Comparison of ENCODE assay signal across 8 cellular contexts in the genomic region with DNA sequence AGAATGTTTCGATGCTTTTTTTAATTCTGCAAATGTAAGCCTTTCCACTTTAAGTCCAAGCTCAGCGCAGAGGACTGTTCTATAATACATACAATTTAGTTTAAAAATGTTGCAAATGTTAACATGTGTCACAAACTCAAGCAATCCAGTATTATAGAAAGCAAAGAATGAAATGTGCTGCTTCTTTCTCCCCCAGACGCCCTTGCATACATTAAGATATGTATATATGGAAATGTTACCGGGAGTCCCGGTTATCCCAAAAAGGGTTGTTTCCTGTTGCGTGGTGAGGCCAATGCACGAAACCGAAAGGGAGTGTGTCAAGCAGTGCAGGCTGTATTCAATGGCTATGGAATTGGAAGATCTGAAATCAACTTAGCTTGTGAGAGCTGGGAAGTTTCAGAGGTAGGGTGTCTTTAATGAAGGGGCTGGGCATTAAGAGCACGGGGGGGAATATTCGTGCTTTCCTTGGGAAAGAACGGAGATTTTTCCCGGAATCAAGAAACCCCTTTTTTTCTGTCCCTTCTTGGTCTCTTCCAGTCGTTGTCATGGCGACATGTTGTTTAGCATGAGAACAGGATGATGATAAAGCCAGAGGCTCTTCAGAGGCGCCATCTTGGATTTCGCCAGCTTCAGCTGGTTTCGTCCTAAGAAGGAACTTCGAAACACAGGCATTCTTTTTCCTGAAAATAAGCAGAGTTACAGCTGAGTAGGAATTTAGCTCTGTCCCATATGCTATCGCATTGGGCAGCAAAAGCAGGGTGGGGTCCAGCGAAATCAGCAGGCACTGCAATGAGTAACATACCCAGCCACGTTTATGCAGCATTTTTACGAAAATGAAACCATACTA. TPM values are rescaled to one million over a fixed set of nuclear protein-coding genes. Genes with fewer than 3 reads are reported as not detected.
A peak's percentile ranks its signal among the peaks of the same experiment; 100 is the strongest.
DNase-seq lines count a peak whose midpoint lies in the region; ATAC-seq, FAIRE-seq and TF ChIP-seq lines count a peak whose summit lies in the region.

No MANE protein-coding gene starts in this region.

- WGBS in H1 (ENCODE audit: extremely low coverage in 1 of 2, insufficient coverage in 1 of 2, insufficient read length in 1 of 2, insufficient replicate concordance in 2 of 2, low coverage in 1 of 2, low lambda C conversion rate in 2 of 2, missing lambda C conversion rate in 1 of 2), 2 experiments, result 6% methylated on average over 22 of the region's 22 CpGs; no CpG with 5 or more reads in 1 of the 2 experiments

- POLR2A ChIA-PET in H1 (lab: Charles Lee; ENCODE audit: partially characterized antibody), result interaction anchor here (0.7 to 5.0 kb wide), 31 partner anchors 10 to 270 kb away, joined by 3 to 47 read pairs (median 4); partner anchors contain the start of genes NQO2, RIPK1, SERPINB1 and SERPINB6

- H3K9me3 Mint-ChIP-seq in memory B cell, result no peaks in the 10 kb centered on the region

- no peak overlapping the region for H3K23ac ChIP-seq in H1 (ENCODE audit: insufficient read length)

- H3K79me2 ChIP-seq in H1 (ENCODE audit: control insufficient read depth in 1 of 2, insufficient read depth in 2 of 2, low read length in 2 of 2), result no peaks in the 10 kb centered on the region

- peak overlapping the region; percentile 82; the same call in 1 of the 2 replicates for H2AFZ ChIP-seq in H1 (ENCODE audit: low read length)

- peak overlapping the region; percentile 83 for H4K5ac ChIP-seq in H1 (ENCODE audit: insufficient read length, low read depth, low read length)

- H3K36me3 ChIP-seq in H1 (ENCODE audit: control insufficient read depth in 2 of 4, insufficient read depth in 4 of 4, low read length in 3 of 4), result no peaks in the 10 kb centered on the region

- no peak for TF ChIP-seq RAD21 in H1 (IDR thresholded peaks at IDR 0.05 in 1 of 2, conservative IDR thresholded peaks at IDR 0.05 in 1 of 2; ENCODE audit: low read depth in 2 of 2, low read length in 2 of 2)

- peak overlapping the region; percentile 99 for H3K27ac Mint-ChIP-seq in memory B cell

- DNase-seq in COLO668 (lab: John Stamatoyannopoulos, UW; ENCODE audit: unreplicated experiment) (peak; percentile 86), HT1080 (ENCODE audit: low read depth) (peak; percentile 91), NOMO-1 (lab: John Stamatoyannopoulos, UW; ENCODE audit: unreplicated experiment in 2 of 2) (peak; percentile 85 to 94), H1 (ENCODE audit: low read depth in 1 of 2, low spot score in 2 of 2) (peak; percentile 73 to 75), memory B cell (ENCODE audit: low spot score in 2 of 2) (peak; percentile 62 to 84)
- peak; percentile 60 to 66 for DNase-seq in activated CD8-positive, alpha-beta memory T cell treated with anti-CD3 and anti-CD28 coated beads for 4 hours (ENCODE audit: low read depth in 2 of 2)
- peak; percentile 34 for DNase-seq in stimulated activated CD8-positive, alpha-beta memory T cell treated with anti-CD3 and anti-CD28 coated beads, Interleukin-12 subunit alpha, Interleukin-12 subunit beta, amount 100 ng/mL, for 24 hours (ENCODE audit: extremely low read depth)

- H3K18ac ChIP-seq in H1 (ENCODE audit: extremely low read depth, low read length), result peak overlapping the region; percentile 96

- CTCF ChIA-PET in H1 (lab: Charles Lee; ENCODE audit: partially characterized antibody), result interaction anchor here (0.5 to 7.3 kb wide), 31 partner anchors 10 to 997 kb away, joined by 3 to 142 read pairs (median 4); partner anchors contain the start of genes MYLK4, NQO2, RIPK1 and SERPINB6

- peak; percentile 78 for FAIRE-seq in H1 (lab: Jason Lieb, UNC)

- H3K27ac ChIP-seq in H1 (ENCODE audit: low read depth, low read length), result peak overlapping the region; percentile 99

- peak overlapping the region; percentile 92 to 98 (median 96) for H3K9ac ChIP-seq in H1 (replicated peaks in 1 of 4; ENCODE audit: extremely low read depth in 1 of 4, low read depth in 3 of 4, low read length in 3 of 4)

- H3K4me1 ChIP-seq in H1 (replicated peaks in 1 of 4; ENCODE audit: control insufficient read depth in 3 of 4, insufficient read depth in 4 of 4, low read length in 3 of 4), result peaks cover 12 to 30% (median 16%) of the 10 kb centered on the region in 4 experiments

- peak overlapping the region; percentile 97; the same call in 1 of the 2 replicates for H4K8ac ChIP-seq in H1 (ENCODE audit: extremely low read depth, insufficient read depth, low read length)

- H3K9me3 ChIP-seq in H1 (ENCODE audit: insufficient read depth in 2 of 2, low read depth in 1 of 2, low read length in 1 of 2), result no peaks in the 10 kb centered on the region

- peak overlapping the region; percentile 67; the same call in 1 of the 2 replicates for H2BK15ac ChIP-seq in H1 (ENCODE audit: low read length)

- peak overlapping the region; percentile 56; the same call in 1 of the 2 replicates for H2BK20ac ChIP-seq in H1 (ENCODE audit: low read length)

- peak overlapping the region; percentile 41 for H2BK120ac ChIP-seq in H1 (replicated peaks; ENCODE audit: low read depth, low read length)

- peak in 1 of 2 experiments; percentile 98; a peak in 1 of 3 replicates for TF ChIP-seq EP300 in H1 (IDR thresholded peaks at IDR 0.05; ENCODE audit: borderline replicate concordance in 1 of 2, low read depth in 2 of 2, low read length in 2 of 2)

- peak overlapping the region; percentile 96 for H2BK5ac ChIP-seq in H1 (ENCODE audit: low read depth, low read length)

- H3K27me3 Mint-ChIP-seq in memory B cell, result no peaks in the 10 kb centered on the region

- TF ChIP-seq POLR2A in H1 (IDR thresholded peaks at IDR 0.05; ENCODE audit: control extremely low read depth in 1 of 2, low read depth in 2 of 2, low read length in 2 of 2), result peak; percentile 28 to 89

- no peak for TF ChIP-seq CTCF in H1 (IDR thresholded peaks at IDR 0.05; ENCODE audit: control extremely low read depth in 1 of 3, insufficient read depth in 1 of 3, low read depth in 1 of 3, low read length in 3 of 3)

- H2BK12ac ChIP-seq in H1 (ENCODE audit: low read depth, low read length), result peak overlapping the region; percentile 98

- H3K4ac ChIP-seq in H1 (replicated peaks; ENCODE audit: insufficient read length, low read depth, low read length), result peak overlapping the region; percentile 6

- no peaks in the 10 kb centered on the region for H3K79me1 ChIP-seq in H1 (ENCODE audit: low read depth, low read length)

- no peaks in the 10 kb centered on the region for H3K36me3 Mint-ChIP-seq in memory B cell

- ATAC-seq in GM21360 (IDR thresholded peaks at IDR 0.05; ENCODE audit: unreplicated experiment), result peak; percentile 63
- ATAC-seq in memory B cell (ENCODE audit: low read depth), result peak; percentile 75

- H3K27me3 ChIP-seq in H1 (replicated peaks in 1 of 4; ENCODE audit: control insufficient read depth in 3 of 4, extremely low read depth in 1 of 4, insufficient read depth in 3 of 4, low read length in 3 of 4), result no peaks in the 10 kb centered on the region

- H3K4me3 Mint-ChIP-seq in memory B cell, result peak overlapping the region; percentile 85

- peak overlapping the region; percentile 52 to 70 (median 62) for H3K4me3 ChIP-seq in H1 (ENCODE audit: extremely low read depth in 1 of 4, insufficient read depth in 2 of 4, low read depth in 3 of 4, low read length in 4 of 4)

- H2AK5ac ChIP-seq in H1 (ENCODE audit: low read depth, low read length), result peak overlapping the region; percentile 70; the same call in 1 of the 2 replicates

- peaks cover 4% of the 10 kb centered on the region for H3K23me2 ChIP-seq in H1 (ENCODE audit: low read depth, low read length)

- H3K4me2 ChIP-seq in H1 (ENCODE audit: insufficient read depth in 1 of 2, low read depth in 2 of 2, low read length in 2 of 2), result peak overlapping the region; percentile 79 to 88

- H3K14ac ChIP-seq in H1 (ENCODE audit: insufficient read length), result no peak overlapping the region

- no peaks in the 10 kb centered on the region for H4K20me1 ChIP-seq in H1 (replicated peaks in 1 of 2; ENCODE audit: control insufficient read depth in 1 of 2, insufficient read depth in 2 of 2, low read length in 2 of 2)

- H3K4me1 Mint-ChIP-seq in memory B cell, result peaks cover 15% of the 10 kb centered on the region

- H4K91ac ChIP-seq in H1 (replicated peaks; ENCODE audit: insufficient read length, low read length), result peak overlapping the region; percentile 59

- peak overlapping the region; percentile 90 for H3K56ac ChIP-seq in H1 (replicated peaks; ENCODE audit: insufficient read length, low read depth, low read length)

TF ChIP-seq in H1, 55 proteins besides CTCF, POLR2A, EP300 and RAD21 (continues in another document):
- TF ChIP-seq BCL11A (IDR thresholded peaks at IDR 0.05; ENCODE audit: low read depth in 2 of 2, low read length in 2 of 2) (no peak), RXRA (IDR thresholded peaks at IDR 0.05; ENCODE audit: insufficient read depth, low read depth, low read length) (no peak)
- TF ChIP-seq, protein P1, sequence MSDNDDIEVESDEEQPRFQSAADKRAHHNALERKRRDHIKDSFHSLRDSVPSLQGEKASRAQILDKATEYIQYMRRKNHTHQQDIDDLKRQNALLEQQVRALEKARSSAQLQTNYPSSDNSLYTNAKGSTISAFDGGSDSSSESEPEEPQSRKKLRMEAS (IDR thresholded peaks at IDR 0.05), result peak; percentile 37; the same call in 1 of the 2 replicates

RNA-seq across cellular contexts. Expression of gene NQO2, which starts 10.1 kb away (rescaled TPM):
- 11.2 and 12.5 TPM in 2 replicates for total RNA-seq in HT1080 (2014; rRNA removed; shearing (Covaris generic))
- polyA plus RNA-seq in HT1080 (2015; cell fraction: cytosol; rRNA removed), result 13.9 and 17.2 TPM in 2 replicates
- 8.6 and 10.4 TPM in 2 replicates for polyA plus RNA-seq in HT1080 (2015; cell fraction: nucleus; rRNA removed)
- total RNA-seq in H1 (2021; fragmentation: NEBNext Ultra II Directional; extraction: Animal tissue kit (Norgen Biotek cat#: 25700)), result 126 and 135 TPM in 2 replicates
- polyA plus RNA-seq in H1 (2011; rRNA removed), result 135 and 168 TPM in 2 replicates
- 159 TPM for polyA plus RNA-seq in H1 (2011; cell fraction: cytosol; rRNA removed)
- polyA plus RNA-seq in H1 (2011; cell fraction: nucleus; rRNA removed), result 86.7 TPM
- polyA plus RNA-seq in H1 (2012, experiment 1 of 2), result 137 to 177 TPM (median 167 TPM) in 4 replicates
- 169 TPM for polyA plus RNA-seq in H1 (2012, experiment 2 of 2)
- polyA plus RNA-seq in H1 (2013, experiment 1 of 2), result 90.2 TPM
- 97.3 TPM for polyA plus RNA-seq in H1 (2013, experiment 2 of 2)
- 98.2 and 115 TPM in 2 replicates for polyA minus RNA-seq in H1 (2011; rRNA and poly(A)+ RNA removed)
- 83.5 TPM for polyA minus RNA-seq in H1 (2011; cell fraction: cytosol; rRNA and poly(A)+ RNA removed)
- 27.6 TPM for polyA minus RNA-seq in H1 (2011; cell fraction: nucleus; rRNA and poly(A)+ RNA removed)

RNA-seq across cellular contexts. Expression of gene SERPINB6, which starts 18.2 kb away (rescaled TPM):
- total RNA-seq in HT1080 (2014; rRNA removed; shearing (Covaris generic)), result 45.9 and 52.6 TPM in 2 replicates
- polyA plus RNA-seq in HT1080 (2015; cell fraction: cytosol; rRNA removed), result 98.6 and 121 TPM in 2 replicates
- 86.9 and 93.4 TPM in 2 replicates for polyA plus RNA-seq in HT1080 (2015; cell fraction: nucleus; rRNA removed)
- 29.4 and 31.2 TPM in 2 replicates for total RNA-seq in H1 (2021; fragmentation: NEBNext Ultra II Directional; extraction: Animal tissue kit (Norgen Biotek cat#: 25700))
- polyA plus RNA-seq in H1 (2011; rRNA removed), result 27.2 and 29.5 TPM in 2 replicates
- 32.8 TPM for polyA plus RNA-seq in H1 (2011; cell fraction: cytosol; rRNA removed)
- polyA plus RNA-seq in H1 (2011; cell fraction: nucleus; rRNA removed), result 24.9 TPM
- 27.7 to 33.6 TPM (median 29.1 TPM) in 4 replicates for polyA plus RNA-seq in H1 (2012, experiment 1 of 2)
- polyA plus RNA-seq in H1 (2012, experiment 2 of 2), result 22.1 TPM
- 31.5 TPM for polyA plus RNA-seq in H1 (2013, experiment 1 of 2)
- 31.6 TPM for polyA plus RNA-seq in H1 (2013, experiment 2 of 2)
- 13.3 and 15.1 TPM in 2 replicates for polyA minus RNA-seq in H1 (2011; rRNA and poly(A)+ RNA removed)
- polyA minus RNA-seq in H1 (2011; cell fraction: cytosol; rRNA and poly(A)+ RNA removed), result 12.4 TPM
- polyA minus RNA-seq in H1 (2011; cell fraction: nucleus; rRNA and poly(A)+ RNA removed), result 9.6 TPM

Comparison
In these comparisons a context has a peak if more than half of its experiments do, and no peak if none do; other contexts are left out.
1. Peak in every context shown above with its lines: DNase-seq, ATAC-seq, H3K4me3 ChIP-seq and H3K27ac ChIP-seq.
2. DNase-seq: peak in every context shown above with its lines; median percentile 91 in HT1080; 90 in NOMO-1; 86 in COLO668; 74 in H1; 73 in memory B cell; 63 in activated CD8-positive, alpha-beta memory T cell treated with anti-CD3 and anti-CD28 coated beads for 4 hours; 34 in stimulated activated CD8-positive, alpha-beta memory T cell treated with anti-CD3 and anti-CD28 coated beads, Interleukin-12 subunit alpha, Interleukin-12 subunit beta, amount 100 ng/mL, for 24 hours.